ENCODE assay signal across 20 cellular contexts in the genomic region with DNA sequence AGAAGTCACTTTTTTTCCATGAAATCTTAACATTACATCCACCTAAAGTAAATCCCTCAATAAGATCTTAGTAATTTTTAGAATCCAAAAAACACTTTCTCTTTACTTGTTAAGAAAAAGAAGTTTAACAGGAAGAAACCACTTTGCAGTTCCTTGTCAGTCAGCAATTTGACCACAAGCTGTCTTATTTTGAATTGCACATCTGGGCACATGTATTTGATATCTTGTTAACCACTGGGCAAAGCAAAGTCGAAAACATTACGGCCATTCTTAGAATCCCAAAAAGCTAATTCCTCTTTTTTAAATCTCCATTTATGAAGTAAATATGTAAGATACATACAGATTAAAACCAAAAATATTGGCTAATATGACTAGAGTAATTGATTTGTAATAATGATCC. TPM values are rescaled to one million over a fixed set of nuclear protein-coding genes. Genes with fewer than 3 reads are reported as not detected.
A peak's percentile ranks its signal among the peaks of the same experiment; 100 is the strongest.
DNase-seq lines count a peak whose midpoint lies in the region; ATAC-seq, FAIRE-seq and TF ChIP-seq lines count a peak whose summit lies in the region.
"Had no signal": no experiment of that assay in that cellular context is flagged by ENCODE, and none has a peak within 500 bp of the region (broad histone marks: within the 10 kb centered on the region; RNA-seq: fewer than 3 reads in every experiment).

No MANE protein-coding gene starts in this region.

- no peaks in the 10 kb centered on the region for H3K4me1 Mint-ChIP-seq in neural progenitor cell

- H3K9me3 ChIP-seq in subcutaneous abdominal adipose tissue (ENCODE audit: control insufficient read depth in 5 of 5, low read length in 5 of 5) (peaks cover 0 to 2% (median under 1%) of the 10 kb centered on the region in 5 donors), neural progenitor cell (ENCODE audit: low read depth) (no peaks in the 10 kb centered on the region)
- H3K9me3 ChIP-seq: pancreas, SJCRH30 had no signal

- ATAC-seq in left ventricle myocardium superior: peak; percentile 32
- no peak for ATAC-seq in GM21515 (IDR thresholded peaks at IDR 0.05; ENCODE audit: unreplicated experiment)

- no peaks in the 10 kb centered on the region for H3K36me3 Mint-ChIP-seq in neural progenitor cell

- TF ChIP-seq CTCF in NB4 (IDR thresholded peaks at IDR 0.05; ENCODE audit: low read depth, low read length) (no peak), neural progenitor cell (IDR thresholded peaks at IDR 0.05) (no peak)

- H3K79me2 ChIP-seq in neural progenitor cell (ENCODE audit: low read depth): no peaks in the 10 kb centered on the region

- no peaks in the 10 kb centered on the region for H4K20me1 ChIP-seq in neural progenitor cell (ENCODE audit: low read depth)

- no peaks in the 10 kb centered on the region for H3K27me3 ChIP-seq in subcutaneous abdominal adipose tissue (ENCODE audit: control insufficient read depth in 5 of 5, insufficient read depth in 4 of 5, low read length in 5 of 5)
- H3K27me3 ChIP-seq in neural progenitor cell: no peaks in the 10 kb centered on the region
- H3K27me3 ChIP-seq: pancreas, SJCRH30, transverse colon had no signal

- H3K27me3 Mint-ChIP-seq in neural progenitor cell (ENCODE audit: insufficient read depth, low read depth): no peaks in the 10 kb centered on the region

- peaks cover 0 to 1% (median 0%) of the 10 kb centered on the region in 5 donors for H3K36me3 ChIP-seq in subcutaneous abdominal adipose tissue (ENCODE audit: control insufficient read depth in 5 of 5, insufficient read depth in 5 of 5, low read length in 5 of 5)
- no peaks in the 10 kb centered on the region for H3K36me3 ChIP-seq in neural progenitor cell
- H3K36me3 ChIP-seq: pancreas, SJCRH30, transverse colon had no signal

- FAIRE-seq in GM12891 (lab: Jason Lieb, UNC): peak; percentile 5
- FAIRE-seq: pancreas, small intestine had no signal

- intact Hi-C loops in left ventricle myocardium superior (cut with micrococcal nuclease): no loop called here

- no peak overlapping the region for H3K27ac Mint-ChIP-seq in neural progenitor cell
- H3K27ac Mint-ChIP-seq: activated T-helper 2 cell treated with anti-CD3 and anti-CD28 coated beads, Interferon-gamma antibody, Interleukin-2, Interleukin-4, amounts not matched to agents 10 μg/mL and 5 μg/mL and 100 μg/mL, durations not matched to agents 14 hours and 24 hours and 36 hours had no signal

- H3K9ac ChIP-seq in subcutaneous abdominal adipose tissue (ENCODE audit: low read length in 5 of 5): peak overlapping the region in 3 of 5 donors; percentile 6 to 52 (median 45)
- H3K9ac ChIP-seq in neural progenitor cell: no peak overlapping the region

- no peak overlapping the region for H3K4me2 ChIP-seq in neural progenitor cell

- H3K27ac ChIP-seq in subcutaneous abdominal adipose tissue (ENCODE audit: low read depth, low read length) (no peak overlapping the region), neural progenitor cell (no peak overlapping the region)
- H3K27ac ChIP-seq: pancreas, SJCRH30 had no signal

- H3K9me3 Mint-ChIP-seq in neural progenitor cell: peaks cover 3% of the 10 kb centered on the region
- H3K9me3 Mint-ChIP-seq: activated T-helper 2 cell treated with anti-CD3 and anti-CD28 coated beads, Interferon-gamma antibody, Interleukin-2, Interleukin-4, amounts not matched to agents 10 μg/mL and 5 μg/mL and 100 μg/mL, durations not matched to agents 14 hours and 24 hours and 36 hours had no signal

- DNase-seq in GM12891 (ENCODE audit: insufficient read length, low spot score) (no peak), NB4 (ENCODE audit: low read depth) (peak; percentile 20), left ventricle myocardium superior (no peak), neural progenitor cell (ENCODE audit: low spot score) (no peak), occipital lobe (lab: John Stamatoyannopoulos, UW) (no peak), NCI-H1436 treated with DMSO at 0.1 percent for 48 hours (lab: John Stamatoyannopoulos, UW) (no peak)
- DNase-seq: amniotic stem cell; effector memory CD4-positive, alpha-beta T cell; hippocampal formation; NCI-H2029; NCI-H446 treated with DMSO at 0.1 percent for 48 hours; pancreas; SJCRH30; small intestine; stimulated activated CD4-positive, alpha-beta T cell treated with anti-CD3 and anti-CD28 coated beads, Interleukin-4, amount 100 ng/mL, for 4 hours; stimulated activated CD8-positive, alpha-beta memory T cell treated with anti-CD3 and anti-CD28 coated beads, Interleukin-4, amount 100 ng/mL, for 48 hours; transverse colon had no signal

- no peak overlapping the region for H3K4me3 ChIP-seq in NB4 (ENCODE audit: low read depth, low read length)
- H3K4me3 ChIP-seq in subcutaneous abdominal adipose tissue (ENCODE audit: low read depth in 1 of 5, low read length in 5 of 5): peak overlapping the region; percentile 25 to 58 (median 49)
- H3K4me3 ChIP-seq in neural progenitor cell: no peak overlapping the region
- H3K4me3 ChIP-seq: pancreas, SJCRH30, transverse colon had no signal

- H3K4me1 ChIP-seq in subcutaneous abdominal adipose tissue (ENCODE audit: control insufficient read depth in 5 of 5, insufficient read depth in 5 of 5, low read length in 5 of 5) (peaks cover 0 to 6% (median 0%) of the 10 kb centered on the region in 5 donors), neural progenitor cell (no peaks in the 10 kb centered on the region)
- H3K4me1 ChIP-seq: pancreas, SJCRH30, transverse colon had no signal

- H2AFZ ChIP-seq in neural progenitor cell (replicated peaks): no peak overlapping the region

- TF ChIP-seq POLR2A in GM12891 (IDR thresholded peaks at IDR 0.05; ENCODE audit: low read depth, low read length) (no peak), NB4 (IDR thresholded peaks at IDR 0.05; ENCODE audit: extremely low read depth, insufficient read length) (no peak)

- no peaks in the 10 kb centered on the region for H3F3A ChIP-seq in neural progenitor cell (ENCODE audit: low read depth)

- no peak overlapping the region for H3K4me3 Mint-ChIP-seq in neural progenitor cell

TF ChIP-seq in GM12891, 5 proteins besides CTCF, POLR2A, EP300 and RAD21:
- no peak for TF ChIP-seq POLR2AphosphoS5 (IDR thresholded peaks at IDR 0.05; ENCODE audit: low read depth, low read length)
- no peak for TF ChIP-seq TAF1 (IDR thresholded peaks at IDR 0.05; ENCODE audit: low read depth, low read length)
- TF ChIP-seq POU2F2 (IDR thresholded peaks at IDR 0.05; ENCODE audit: low read depth, low read length): no peak
- TF ChIP-seq SPI1 (IDR thresholded peaks at IDR 0.05; ENCODE audit: low read depth, low read length): no peak
- no peak for TF ChIP-seq PAX5 (IDR thresholded peaks at IDR 0.05; ENCODE audit: insufficient read depth, low read length, severe bottlenecking)
TF ChIP-seq in GM12891: peak in this region for 0.

RNA-seq across cellular contexts. Expression of gene ABCA10, which starts 1.1 kb away (rescaled TPM):
- polyA plus RNA-seq in GM12891 (2012; ENCODE audit: low read depth, missing spikeins): 2.1 TPM
- total RNA-seq in left ventricle myocardium superior (6.4 TPM), neural progenitor cell (ENCODE audit: low replicate concordance) (0.09 and 0.21 TPM in 2 replicates), occipital lobe (10.0 TPM)
- total RNA-seq: SJCRH30 had no signal

Comparison
In these comparisons a context has a peak if more than half of its experiments do, and no peak if none do; other contexts are left out.
1. H3K4me3 ChIP-seq: peak in subcutaneous abdominal adipose tissue (5 of 5); none in NB4 (single experiment) and neural progenitor cell (single experiment).